Comparison of ENCODE assay signal across 1 cellular context in genomic region chr20:661474-662288, GRCh38.
TF ChIP-seq lines count a peak whose summit lies in the region.

No MANE protein-coding gene starts in this region.

TF ChIP-seq in WTC11, 78 proteins besides CTCF, POLR2A, EP300 and RAD21 (continued from another document):
- TF ChIP-seq, protein P1, sequence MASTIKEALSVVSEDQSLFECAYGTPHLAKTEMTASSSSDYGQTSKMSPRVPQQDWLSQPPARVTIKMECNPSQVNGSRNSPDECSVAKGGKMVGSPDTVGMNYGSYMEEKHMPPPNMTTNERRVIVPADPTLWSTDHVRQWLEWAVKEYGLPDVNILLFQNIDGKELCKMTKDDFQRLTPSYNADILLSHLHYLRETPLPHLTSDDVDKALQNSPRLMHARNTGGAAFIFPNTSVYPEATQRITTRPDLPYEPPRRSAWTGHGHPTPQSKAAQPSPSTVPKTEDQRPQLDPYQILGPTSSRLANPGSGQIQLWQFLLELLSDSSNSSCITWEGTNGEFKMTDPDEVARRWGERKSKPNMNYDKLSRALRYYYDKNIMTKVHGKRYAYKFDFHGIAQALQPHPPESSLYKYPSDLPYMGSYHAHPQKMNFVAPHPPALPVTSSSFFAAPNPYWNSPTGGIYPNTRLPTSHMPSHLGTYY (CRISPR knock-in tag; IDR thresholded peaks at IDR 0.05), result no peak
- TF ChIP-seq ZNF423 (CRISPR knock-in tag; IDR thresholded peaks at IDR 0.05), result no peak
TF ChIP-seq in WTC11: peak in this region for 1.
